Comparison of ENCODE assay signal across 12 cellular contexts in the genomic region with DNA sequence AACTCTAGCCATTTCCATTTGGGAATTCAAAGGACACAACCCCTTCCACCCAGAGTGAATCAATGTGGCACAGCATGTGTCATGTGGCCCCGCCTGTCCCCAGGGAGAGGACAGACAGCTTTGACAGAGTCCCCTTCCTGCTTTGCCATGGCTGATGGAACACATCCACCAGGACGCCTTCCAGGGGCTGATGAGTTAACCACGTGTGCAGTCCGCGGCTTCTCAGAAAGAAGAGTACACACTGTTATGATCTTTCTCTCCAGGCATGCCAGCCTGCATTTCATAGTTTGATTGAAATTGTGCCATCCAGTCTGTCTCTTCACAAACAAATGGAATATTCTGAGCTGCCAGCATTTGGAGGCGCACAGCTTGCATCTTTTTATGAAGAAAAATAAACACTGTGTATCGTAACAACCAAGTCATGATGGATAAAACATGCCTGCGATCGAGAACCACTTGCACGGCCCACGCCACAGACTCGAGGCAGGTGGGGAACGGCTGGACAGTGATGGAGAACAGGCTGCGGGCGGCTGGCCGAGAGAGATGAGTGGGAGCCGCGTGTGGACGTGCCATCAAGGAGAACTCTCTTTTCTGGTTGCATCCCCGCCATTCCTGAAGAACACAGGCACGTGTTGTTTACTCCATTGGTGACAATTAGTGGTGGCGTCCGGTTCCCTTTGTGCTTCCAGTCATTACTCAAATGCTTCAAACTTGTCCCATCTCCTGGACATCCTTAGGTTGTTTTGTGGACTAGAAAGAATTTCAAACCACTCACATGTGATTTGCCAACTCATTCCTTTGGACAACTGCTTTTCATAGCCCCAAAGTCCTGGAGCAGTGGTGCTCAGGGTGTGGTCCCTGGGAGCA.
DNase-seq lines count a peak whose midpoint lies in the region; ATAC-seq and TF ChIP-seq lines count a peak whose summit lies in the region.
"Had no signal": no experiment of that assay in that cellular context is flagged by ENCODE, and none has a peak within 500 bp of the region (broad histone marks: within the 10 kb centered on the region; RNA-seq: fewer than 3 reads in every experiment).

No MANE protein-coding gene starts in this region.

- H3K4me3 ChIP-seq in BE2C (ENCODE audit: low read depth, low read length) (no peak overlapping the region), neutrophil (ENCODE audit: low read depth in 1 of 2, low read length in 1 of 2) (peak overlapping the region; percentile 58), brain microvascular endothelial cell (ENCODE audit: low read depth, low read length) (no peak overlapping the region)

- H3K4me1 Mint-ChIP-seq in glutamatergic neuron (ENCODE audit: low read depth, unreplicated experiment) = peaks cover 22% of the 10 kb centered on the region

- no peaks in the 10 kb centered on the region for H3K36me3 ChIP-seq in BE2C
- no peaks in the 10 kb centered on the region for H3K36me3 ChIP-seq in neutrophil
- H3K36me3 ChIP-seq in brain microvascular endothelial cell (replicated peaks) = no peaks in the 10 kb centered on the region
- H3K36me3 ChIP-seq: thoracic aorta had no signal

- in situ Hi-C loops in brain microvascular endothelial cell (cut with HindIII; ENCODE audit: low pct_ligation_motif_present, low sequenced_read_pairs) = no loop called here

- H3K27ac Mint-ChIP-seq in glutamatergic neuron (ENCODE audit: unreplicated experiment) = peak overlapping the region; percentile 74
- H3K27ac Mint-ChIP-seq: naive thymus-derived CD4-positive, alpha-beta T cell had no signal

- H3K4me1 ChIP-seq in BE2C (peaks cover 4% of the 10 kb centered on the region; the same call in 1 of the 2 replicates), neutrophil (ENCODE audit: control insufficient read depth in 1 of 2, insufficient read depth in 1 of 2, low read depth in 1 of 2, low read length in 1 of 2) (peaks cover 38 to 43% of the 10 kb centered on the region in 2 experiments)

- TF ChIP-seq CTCF in BE2C (IDR thresholded peaks at IDR 0.05; ENCODE audit: low read depth, low read length) = no peak
- no peak for TF ChIP-seq CTCF in glutamatergic neuron (IDR thresholded peaks at IDR 0.05; ENCODE audit: partially characterized antibody, unreplicated experiment)
- TF ChIP-seq CTCF in neutrophil (IDR thresholded peaks at IDR 0.05) = no peak
- no peak for TF ChIP-seq CTCF in brain microvascular endothelial cell (IDR thresholded peaks at IDR 0.05; ENCODE audit: low read depth, low read length, missing control alignments)

- DNase-seq in BE2C (peak; percentile 68), NCI-H1694 treated with DMSO at 0.1 percent for 48 hours (lab: John Stamatoyannopoulos, UW) (peak; percentile 52), glutamatergic neuron (peak; percentile 41), T1000 (lab: John Stamatoyannopoulos, UW) (no peak), brain microvascular endothelial cell (no peak), NCI-H82 treated with DMSO at 0.1 percent for 48 hours (lab: John Stamatoyannopoulos, UW; ENCODE audit: unreplicated experiment) (no peak)
- DNase-seq: activated CD4-positive, alpha-beta T cell treated with anti-CD3 and anti-CD28 coated beads for 4 hours had no signal

- H3K27ac ChIP-seq in neutrophil (peak overlapping the region; percentile 74), brain microvascular endothelial cell (no peak overlapping the region)
- H3K27ac ChIP-seq: SK-N-MC, thoracic aorta had no signal

- H3K27me3 Mint-ChIP-seq in glutamatergic neuron (ENCODE audit: unreplicated experiment) = no peaks in the 10 kb centered on the region

- H3K36me3 Mint-ChIP-seq in glutamatergic neuron (ENCODE audit: unreplicated experiment) = peaks cover 9% of the 10 kb centered on the region
- H3K36me3 Mint-ChIP-seq: naive thymus-derived CD4-positive, alpha-beta T cell had no signal

- ATAC-seq in GM18498 (IDR thresholded peaks at IDR 0.05; ENCODE audit: unreplicated experiment) = no peak

- H3K4me3 Mint-ChIP-seq in glutamatergic neuron (ENCODE audit: unreplicated experiment) = peak overlapping the region; percentile 80

- peaks cover 3% of the 10 kb centered on the region; the same call in 1 of the 2 replicates for H3K27me3 ChIP-seq in BE2C
- no peaks in the 10 kb centered on the region for H3K27me3 ChIP-seq in neutrophil
- H3K27me3 ChIP-seq in brain microvascular endothelial cell (replicated peaks) = no peaks in the 10 kb centered on the region

- no peaks in the 10 kb centered on the region for H3K9me3 ChIP-seq in BE2C
- H3K9me3 ChIP-seq in neutrophil = no peaks in the 10 kb centered on the region
- H3K9me3 ChIP-seq: thoracic aorta had no signal

- H3K9me3 Mint-ChIP-seq in glutamatergic neuron (ENCODE audit: unreplicated experiment) = peaks cover 5% of the 10 kb centered on the region

Comparison
In these comparisons a context has a peak if more than half of its experiments do, and no peak if none do; other contexts are left out.
1. DNase-seq: peak in BE2C (single experiment), NCI-H1694 treated with DMSO at 0.1 percent for 48 hours (single experiment) and glutamatergic neuron (single experiment); none in T1000 (single experiment), brain microvascular endothelial cell (single experiment) and NCI-H82 treated with DMSO at 0.1 percent for 48 hours (single experiment).
2. H3K4me3 ChIP-seq: peak in neutrophil (2 of 2); none in BE2C (single experiment) and brain microvascular endothelial cell (single experiment).